In the genomic region with DNA sequence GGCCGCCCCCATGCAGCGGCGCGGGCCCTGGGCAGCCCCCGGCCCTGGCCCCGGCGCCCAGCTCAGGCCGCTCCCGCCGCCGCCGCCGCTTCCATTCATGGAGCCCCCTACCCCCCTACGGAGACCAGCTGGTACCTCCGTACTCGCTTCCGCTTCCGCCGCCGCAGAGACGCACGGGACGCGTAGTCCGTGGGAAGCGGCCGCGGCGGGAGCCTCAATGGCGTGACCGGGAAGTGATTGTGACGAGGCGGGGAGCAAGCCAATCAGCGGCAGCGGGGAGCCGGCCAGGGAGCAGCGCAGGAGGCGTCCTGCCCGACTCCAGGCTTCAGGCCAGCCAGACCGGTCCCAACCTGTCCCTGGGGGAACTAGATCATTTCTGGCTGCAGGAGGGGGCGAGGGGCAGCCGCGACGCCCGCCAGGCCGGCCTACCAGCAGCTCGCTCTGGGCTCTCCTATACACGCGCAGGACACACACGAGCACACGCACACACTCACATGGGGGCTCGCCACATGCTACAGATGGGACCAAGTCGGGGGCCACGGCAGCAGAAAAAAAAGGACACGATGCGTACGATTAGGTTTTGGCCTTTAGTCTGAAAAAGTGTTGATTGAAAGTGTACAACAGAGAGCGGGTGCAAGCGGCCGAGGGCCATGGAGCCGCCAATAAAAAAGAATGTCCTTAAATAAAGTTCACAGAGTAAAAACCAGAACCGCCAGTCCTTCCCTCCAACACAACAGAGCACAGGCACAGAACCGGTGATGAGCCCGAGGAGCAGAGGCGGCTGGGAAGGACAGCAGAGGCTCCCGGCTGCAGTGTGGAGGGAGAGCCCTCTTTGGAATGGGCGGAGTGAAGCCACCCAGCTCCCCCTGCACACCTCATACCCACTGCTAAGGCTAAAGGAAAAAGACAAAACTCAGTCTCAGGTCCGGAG, we compare ENCODE assay signal across 1 cellular context.
A peak's percentile ranks its signal among the peaks of the same experiment; 100 is the strongest.
TF ChIP-seq lines count a peak whose summit lies in the region.

A gene with protein sequence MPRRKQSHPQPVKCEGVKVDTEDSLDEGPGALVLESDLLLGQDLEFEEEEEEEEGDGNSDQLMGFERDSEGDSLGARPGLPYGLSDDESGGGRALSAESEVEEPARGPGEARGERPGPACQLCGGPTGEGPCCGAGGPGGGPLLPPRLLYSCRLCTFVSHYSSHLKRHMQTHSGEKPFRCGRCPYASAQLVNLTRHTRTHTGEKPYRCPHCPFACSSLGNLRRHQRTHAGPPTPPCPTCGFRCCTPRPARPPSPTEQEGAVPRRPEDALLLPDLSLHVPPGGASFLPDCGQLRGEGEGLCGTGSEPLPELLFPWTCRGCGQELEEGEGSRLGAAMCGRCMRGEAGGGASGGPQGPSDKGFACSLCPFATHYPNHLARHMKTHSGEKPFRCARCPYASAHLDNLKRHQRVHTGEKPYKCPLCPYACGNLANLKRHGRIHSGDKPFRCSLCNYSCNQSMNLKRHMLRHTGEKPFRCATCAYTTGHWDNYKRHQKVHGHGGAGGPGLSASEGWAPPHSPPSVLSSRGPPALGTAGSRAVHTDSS (minus strand): TSS at position 109 of the 931 bp plus-strand sequence. CDS start 208 bp downstream, outside the sequence.

TF ChIP-seq in K562, 482 proteins besides CTCF, POLR2A, EP300 and RAD21 (continued from another document and continues in another):
- TF ChIP-seq POLR3G (IDR thresholded peaks at IDR 0.05; ENCODE audit: extremely low read depth, insufficient read length, insufficient replicate concordance) (no peak), DNMT1 (IDR thresholded peaks at IDR 0.05) (no peak), MEIS2 (IDR thresholded peaks at IDR 0.05; ENCODE audit: partially characterized antibody) (no peak), PHB2 (IDR thresholded peaks at IDR 0.05; ENCODE audit: low read depth) (no peak), ZKSCAN3 (CRISPR knock-in tag; IDR thresholded peaks at IDR 0.05) (no peak), ARID2 (IDR thresholded peaks at IDR 0.05) (peak; percentile 8; the same call in 1 of the 2 replicates), EHMT2 (IDR thresholded peaks at IDR 0.05) (no peak), PRMT5 (CRISPR knock-in tag; IDR thresholded peaks at IDR 0.05) (no peak), MCM2 (IDR thresholded peaks at IDR 0.05; ENCODE audit: low read depth) (no peak), POLR2H (tag; IDR thresholded peaks at IDR 0.05; ENCODE audit: low read depth) (peak; percentile 82), GABPB1 (CRISPR knock-in tag; IDR thresholded peaks at IDR 0.05) (peak; percentile 95), ZNF12 (CRISPR knock-in tag; IDR thresholded peaks at IDR 0.05) (no peak), NFE2L1 (tag; IDR thresholded peaks at IDR 0.05; ENCODE audit: borderline replicate concordance, low read depth) (no peak), SAFB (IDR thresholded peaks at IDR 0.05; ENCODE audit: borderline replicate concordance, low read depth, low read length) (peak; percentile 70; the same call in 1 of the 2 replicates), SREBF2 (CRISPR knock-in tag; IDR thresholded peaks at IDR 0.05) (no peak), ESRRB (CRISPR knock-in tag; IDR thresholded peaks at IDR 0.05; ENCODE audit: borderline replicate concordance) (no peak), SRSF1 (IDR thresholded peaks at IDR 0.05; ENCODE audit: low read depth, low read length) (no peak), EWSR1 (IDR thresholded peaks at IDR 0.05; ENCODE audit: borderline replicate concordance, low read depth, partially characterized antibody) (no peak), ZNF695 (CRISPR knock-in tag; IDR thresholded peaks at IDR 0.05) (no peak), KLF16 (IDR thresholded peaks at IDR 0.05) (peak; percentile 77), RCOR1 (IDR thresholded peaks at IDR 0.05; ENCODE audit: borderline replicate concordance in 1 of 2, low read depth in 2 of 2, low read length in 2 of 2) (no peak), FOS (IDR thresholded peaks at IDR 0.05; ENCODE audit: extremely low read depth, insufficient read length) (peak; percentile 60), ZNF316 (IDR thresholded peaks at IDR 0.05) (no peak)
- TF ChIP-seq, protein P1, sequence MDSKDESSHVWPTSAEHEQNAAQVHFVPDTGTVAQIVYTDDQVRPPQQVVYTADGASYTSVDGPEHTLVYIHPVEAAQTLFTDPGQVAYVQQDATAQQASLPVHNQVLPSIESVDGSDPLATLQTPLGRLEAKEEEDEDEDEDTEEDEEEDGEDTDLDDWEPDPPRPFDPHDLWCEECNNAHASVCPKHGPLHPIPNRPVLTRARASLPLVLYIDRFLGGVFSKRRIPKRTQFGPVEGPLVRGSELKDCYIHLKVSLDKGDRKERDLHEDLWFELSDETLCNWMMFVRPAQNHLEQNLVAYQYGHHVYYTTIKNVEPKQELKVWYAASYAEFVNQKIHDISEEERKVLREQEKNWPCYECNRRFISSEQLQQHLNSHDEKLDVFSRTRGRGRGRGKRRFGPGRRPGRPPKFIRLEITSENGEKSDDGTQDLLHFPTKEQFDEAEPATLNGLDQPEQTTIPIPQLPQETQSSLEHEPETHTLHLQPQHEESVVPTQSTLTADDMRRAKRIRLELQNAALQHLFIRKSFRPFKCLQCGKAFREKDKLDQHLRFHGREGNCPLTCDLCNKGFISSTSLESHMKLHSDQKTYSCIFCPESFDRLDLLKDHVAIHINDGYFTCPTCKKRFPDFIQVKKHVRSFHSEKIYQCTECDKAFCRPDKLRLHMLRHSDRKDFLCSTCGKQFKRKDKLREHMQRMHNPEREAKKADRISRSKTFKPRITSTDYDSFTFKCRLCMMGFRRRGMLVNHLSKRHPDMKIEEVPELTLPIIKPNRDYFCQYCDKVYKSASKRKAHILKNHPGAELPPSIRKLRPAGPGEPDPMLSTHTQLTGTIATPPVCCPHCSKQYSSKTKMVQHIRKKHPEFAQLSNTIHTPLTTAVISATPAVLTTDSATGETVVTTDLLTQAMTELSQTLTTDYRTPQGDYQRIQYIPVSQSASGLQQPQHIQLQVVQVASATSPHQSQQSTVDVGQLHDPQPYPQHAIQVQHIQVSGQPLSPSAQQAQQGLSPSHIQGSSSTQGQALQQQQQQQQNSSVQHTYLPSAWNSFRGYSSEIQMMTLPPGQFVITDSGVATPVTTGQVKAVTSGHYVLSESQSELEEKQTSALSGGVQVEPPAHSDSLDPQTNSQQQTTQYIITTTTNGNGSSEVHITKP (IDR thresholded peaks at IDR 0.05; ENCODE audit: partially characterized antibody), result peak; percentile 99
- TF ChIP-seq, protein P2, sequence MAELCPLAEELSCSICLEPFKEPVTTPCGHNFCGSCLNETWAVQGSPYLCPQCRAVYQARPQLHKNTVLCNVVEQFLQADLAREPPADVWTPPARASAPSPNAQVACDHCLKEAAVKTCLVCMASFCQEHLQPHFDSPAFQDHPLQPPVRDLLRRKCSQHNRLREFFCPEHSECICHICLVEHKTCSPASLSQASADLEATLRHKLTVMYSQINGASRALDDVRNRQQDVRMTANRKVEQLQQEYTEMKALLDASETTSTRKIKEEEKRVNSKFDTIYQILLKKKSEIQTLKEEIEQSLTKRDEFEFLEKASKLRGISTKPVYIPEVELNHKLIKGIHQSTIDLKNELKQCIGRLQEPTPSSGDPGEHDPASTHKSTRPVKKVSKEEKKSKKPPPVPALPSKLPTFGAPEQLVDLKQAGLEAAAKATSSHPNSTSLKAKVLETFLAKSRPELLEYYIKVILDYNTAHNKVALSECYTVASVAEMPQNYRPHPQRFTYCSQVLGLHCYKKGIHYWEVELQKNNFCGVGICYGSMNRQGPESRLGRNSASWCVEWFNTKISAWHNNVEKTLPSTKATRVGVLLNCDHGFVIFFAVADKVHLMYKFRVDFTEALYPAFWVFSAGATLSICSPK (IDR thresholded peaks at IDR 0.05; ENCODE audit: borderline replicate concordance), result no peak
- TF ChIP-seq, protein P3, sequence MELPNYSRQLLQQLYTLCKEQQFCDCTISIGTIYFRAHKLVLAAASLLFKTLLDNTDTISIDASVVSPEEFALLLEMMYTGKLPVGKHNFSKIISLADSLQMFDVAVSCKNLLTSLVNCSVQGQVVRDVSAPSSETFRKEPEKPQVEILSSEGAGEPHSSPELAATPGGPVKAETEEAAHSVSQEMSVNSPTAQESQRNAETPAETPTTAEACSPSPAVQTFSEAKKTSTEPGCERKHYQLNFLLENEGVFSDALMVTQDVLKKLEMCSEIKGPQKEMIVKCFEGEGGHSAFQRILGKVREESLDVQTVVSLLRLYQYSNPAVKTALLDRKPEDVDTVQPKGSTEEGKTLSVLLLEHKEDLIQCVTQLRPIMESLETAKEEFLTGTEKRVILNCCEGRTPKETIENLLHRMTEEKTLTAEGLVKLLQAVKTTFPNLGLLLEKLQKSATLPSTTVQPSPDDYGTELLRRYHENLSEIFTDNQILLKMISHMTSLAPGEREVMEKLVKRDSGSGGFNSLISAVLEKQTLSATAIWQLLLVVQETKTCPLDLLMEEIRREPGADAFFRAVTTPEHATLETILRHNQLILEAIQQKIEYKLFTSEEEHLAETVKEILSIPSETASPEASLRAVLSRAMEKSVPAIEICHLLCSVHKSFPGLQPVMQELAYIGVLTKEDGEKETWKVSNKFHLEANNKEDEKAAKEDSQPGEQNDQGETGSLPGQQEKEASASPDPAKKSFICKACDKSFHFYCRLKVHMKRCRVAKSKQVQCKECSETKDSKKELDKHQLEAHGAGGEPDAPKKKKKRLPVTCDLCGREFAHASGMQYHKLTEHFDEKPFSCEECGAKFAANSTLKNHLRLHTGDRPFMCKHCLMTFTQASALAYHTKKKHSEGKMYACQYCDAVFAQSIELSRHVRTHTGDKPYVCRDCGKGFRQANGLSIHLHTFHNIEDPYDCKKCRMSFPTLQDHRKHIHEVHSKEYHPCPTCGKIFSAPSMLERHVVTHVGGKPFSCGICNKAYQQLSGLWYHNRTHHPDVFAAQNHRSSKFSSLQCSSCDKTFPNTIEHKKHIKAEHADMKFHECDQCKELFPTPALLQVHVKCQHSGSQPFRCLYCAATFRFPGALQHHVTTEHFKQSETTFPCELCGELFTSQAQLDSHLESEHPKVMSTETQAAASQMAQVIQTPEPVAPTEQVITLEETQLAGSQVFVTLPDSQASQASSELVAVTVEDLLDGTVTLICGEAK (IDR thresholded peaks at IDR 0.05), result peak; percentile 97
- TF ChIP-seq, protein P3 (CRISPR knock-in tag; IDR thresholded peaks at IDR 0.05), result no peak
- TF ChIP-seq, protein P4, sequence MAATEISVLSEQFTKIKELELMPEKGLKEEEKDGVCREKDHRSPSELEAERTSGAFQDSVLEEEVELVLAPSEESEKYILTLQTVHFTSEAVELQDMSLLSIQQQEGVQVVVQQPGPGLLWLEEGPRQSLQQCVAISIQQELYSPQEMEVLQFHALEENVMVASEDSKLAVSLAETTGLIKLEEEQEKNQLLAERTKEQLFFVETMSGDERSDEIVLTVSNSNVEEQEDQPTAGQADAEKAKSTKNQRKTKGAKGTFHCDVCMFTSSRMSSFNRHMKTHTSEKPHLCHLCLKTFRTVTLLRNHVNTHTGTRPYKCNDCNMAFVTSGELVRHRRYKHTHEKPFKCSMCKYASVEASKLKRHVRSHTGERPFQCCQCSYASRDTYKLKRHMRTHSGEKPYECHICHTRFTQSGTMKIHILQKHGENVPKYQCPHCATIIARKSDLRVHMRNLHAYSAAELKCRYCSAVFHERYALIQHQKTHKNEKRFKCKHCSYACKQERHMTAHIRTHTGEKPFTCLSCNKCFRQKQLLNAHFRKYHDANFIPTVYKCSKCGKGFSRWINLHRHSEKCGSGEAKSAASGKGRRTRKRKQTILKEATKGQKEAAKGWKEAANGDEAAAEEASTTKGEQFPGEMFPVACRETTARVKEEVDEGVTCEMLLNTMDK (IDR thresholded peaks at IDR 0.05; ENCODE audit: borderline replicate concordance, insufficient read depth, low read depth, low read length, poor library complexity, severe bottlenecking), result no peak
- TF ChIP-seq, protein P5, sequence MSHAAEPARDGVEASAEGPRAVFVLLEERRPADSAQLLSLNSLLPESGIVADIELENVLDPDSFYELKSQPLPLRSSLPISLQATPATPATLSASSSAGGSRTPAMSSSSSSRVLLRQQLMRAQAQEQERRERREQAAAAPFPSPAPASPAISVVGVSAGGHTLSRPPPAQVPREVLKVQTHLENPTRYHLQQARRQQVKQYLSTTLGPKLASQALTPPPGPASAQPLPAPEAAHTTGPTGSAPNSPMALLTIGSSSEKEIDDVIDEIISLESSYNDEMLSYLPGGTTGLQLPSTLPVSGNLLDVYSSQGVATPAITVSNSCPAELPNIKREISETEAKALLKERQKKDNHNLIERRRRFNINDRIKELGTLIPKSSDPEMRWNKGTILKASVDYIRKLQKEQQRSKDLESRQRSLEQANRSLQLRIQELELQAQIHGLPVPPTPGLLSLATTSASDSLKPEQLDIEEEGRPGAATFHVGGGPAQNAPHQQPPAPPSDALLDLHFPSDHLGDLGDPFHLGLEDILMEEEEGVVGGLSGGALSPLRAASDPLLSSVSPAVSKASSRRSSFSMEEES (CRISPR knock-in tag; IDR thresholded peaks at IDR 0.05), result no peak
- TF ChIP-seq, protein P6, sequence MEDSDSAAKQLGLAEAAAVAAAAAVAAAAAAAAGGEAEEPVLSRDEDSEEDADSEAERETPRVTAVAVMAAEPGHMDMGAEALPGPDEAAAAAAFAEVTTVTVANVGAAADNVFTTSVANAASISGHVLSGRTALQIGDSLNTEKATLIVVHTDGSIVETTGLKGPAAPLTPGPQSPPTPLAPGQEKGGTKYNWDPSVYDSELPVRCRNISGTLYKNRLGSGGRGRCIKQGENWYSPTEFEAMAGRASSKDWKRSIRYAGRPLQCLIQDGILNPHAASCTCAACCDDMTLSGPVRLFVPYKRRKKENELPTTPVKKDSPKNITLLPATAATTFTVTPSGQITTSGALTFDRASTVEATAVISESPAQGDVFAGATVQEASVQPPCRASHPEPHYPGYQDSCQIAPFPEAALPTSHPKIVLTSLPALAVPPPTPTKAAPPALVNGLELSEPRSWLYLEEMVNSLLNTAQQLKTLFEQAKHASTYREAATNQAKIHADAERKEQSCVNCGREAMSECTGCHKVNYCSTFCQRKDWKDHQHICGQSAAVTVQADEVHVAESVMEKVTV (CRISPR knock-in tag; IDR thresholded peaks at IDR 0.05), result no peak
